Comparison of ENCODE assay signal across 9 cellular contexts in genomic region chr2:101753720-101754490, GRCh38. TPM values are rescaled to one million over a fixed set of nuclear protein-coding genes. Genes with fewer than 3 reads are reported as not detected.
DNase-seq lines count a peak whose midpoint lies in the region; ATAC-seq, FAIRE-seq and TF ChIP-seq lines count a peak whose summit lies in the region.
"Had no signal": no experiment of that assay in that cellular context is flagged by ENCODE, and none has a peak within 500 bp of the region (broad histone marks: within the 10 kb centered on the region; RNA-seq: fewer than 3 reads in every experiment).

No MANE protein-coding gene starts in this region.

- intact Hi-C loops in esophagus muscularis mucosa (cut with DNase I): no loop called here

- no peak for TF ChIP-seq EP300 in esophagus muscularis mucosa (IDR thresholded peaks at IDR 0.05)

- TF ChIP-seq CTCF in 22Rv1 (IDR thresholded peaks at IDR 0.05) (no peak), esophagus muscularis mucosa (IDR thresholded peaks at IDR 0.05) (no peak)

- no peaks in the 10 kb centered on the region for H3K27me3 ChIP-seq in esophagus muscularis mucosa

- 76% methylated on average over 5 of the region's 5 CpGs for WGBS in esophagus muscularis mucosa

- no peak for TF ChIP-seq POLR2A in esophagus muscularis mucosa (IDR thresholded peaks at IDR 0.05; ENCODE audit: low read depth)

- no peak for DNase-seq in GM18507 (ENCODE audit: extremely low spot score, insufficient read length, low read depth)
- DNase-seq in esophagus muscularis mucosa (ENCODE audit: extremely low spot score): peak; percentile 60
- no peak for DNase-seq in amniotic stem cell (lab: John Stamatoyannopoulos, UW)
- no peak for DNase-seq in activated CD4-positive, alpha-beta T cell treated with anti-CD3 and anti-CD28 coated beads for 4 hours
- DNase-seq in NCI-H345 treated with DMSO at 0.1 percent for 48 hours (lab: John Stamatoyannopoulos, UW; ENCODE audit: unreplicated experiment): no peak

- H3K4me3 ChIP-seq in esophagus muscularis mucosa: no peak overlapping the region

- no peaks in the 10 kb centered on the region for H3K36me3 ChIP-seq in esophagus muscularis mucosa

- peak; percentile 35 for ATAC-seq in HG03378 (IDR thresholded peaks at IDR 0.05; ENCODE audit: unreplicated experiment)
- ATAC-seq in HG03521 (IDR thresholded peaks at IDR 0.05; ENCODE audit: unreplicated experiment): no peak

- H3K4me1 ChIP-seq in esophagus muscularis mucosa: peaks cover 61 to 73% (median 68%) of the 10 kb centered on the region in 4 donors

- FAIRE-seq in GM18507 (lab: Jason Lieb, UNC): peak; percentile 47

- H3K9me3 ChIP-seq in esophagus muscularis mucosa: no peaks in the 10 kb centered on the region

- H3K27ac ChIP-seq in 22Rv1 (peak overlapping the region; percentile 4; the same call in 1 of the 2 replicates), esophagus muscularis mucosa (replicated peaks in 1 of 4) (peak overlapping the region in 1 of 4 donors; percentile 36)
- H3K27ac ChIP-seq: parathyroid adenoma had no signal

RNA-seq across cellular contexts. Expression of gene MAP4K4, which starts 56.4 kb away (rescaled TPM):
- 10 to 100 TPM; 37.8 to 59.0 (median 51.7) TPM for total RNA-seq in esophagus muscularis mucosa
